Comparison of ENCODE assay signal across 10 cellular contexts in the genomic region with DNA sequence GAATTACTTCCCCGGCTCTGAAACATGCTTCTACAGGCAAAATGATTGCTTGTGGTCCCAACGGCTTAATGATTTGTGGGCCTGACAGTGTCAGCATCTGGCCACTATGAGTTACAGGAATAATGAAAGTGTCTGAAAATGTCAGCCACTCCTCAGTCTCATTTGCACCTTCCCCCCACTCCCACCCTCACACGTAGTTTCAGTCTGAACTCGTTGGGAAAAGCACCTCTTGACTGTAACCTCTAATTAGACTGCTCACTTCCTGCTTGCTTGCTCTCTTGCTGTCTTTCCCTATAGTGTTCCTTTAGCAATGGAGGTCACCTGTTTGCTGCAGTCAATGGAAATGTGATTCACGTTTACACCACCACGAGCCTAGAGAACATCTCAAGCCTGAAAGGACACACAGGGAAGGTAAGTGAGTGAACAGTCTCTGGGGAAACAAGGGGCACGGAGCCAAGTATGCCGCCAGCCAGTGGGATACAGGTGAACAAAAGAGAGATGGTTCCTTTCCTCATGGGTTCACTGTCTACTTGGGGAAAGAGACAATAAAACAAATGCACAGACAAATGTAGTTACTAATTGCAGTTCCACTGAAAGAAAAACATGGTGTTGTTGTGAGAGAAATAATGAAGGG. TPM values are rescaled to one million over a fixed set of nuclear protein-coding genes. Genes with fewer than 3 reads are reported as not detected.
DNase-seq lines count a peak whose midpoint lies in the region; ATAC-seq and TF ChIP-seq lines count a peak whose summit lies in the region.
"Had no signal": no experiment of that assay in that cellular context is flagged by ENCODE, and none has a peak within 500 bp of the region (broad histone marks: within the 10 kb centered on the region; RNA-seq: fewer than 3 reads in every experiment).

No MANE protein-coding gene starts in this region.

- H3K36me3 Mint-ChIP-seq in GM23338 (ENCODE audit: low read depth): no peaks in the 10 kb centered on the region; the same call in 2 of the 3 replicates
- H3K36me3 Mint-ChIP-seq in mesothelial cell of epicardium: peaks cover 9% of the 10 kb centered on the region
- H3K36me3 Mint-ChIP-seq: activated naive CD4-positive, alpha-beta T cell treated with anti-CD3 and anti-CD28 coated beads, Interleukin-2, amount 10 ng/mL, durations not matched to agents 7 days and 5 days had no signal

- H3K27me3 ChIP-seq in GM23338 (ENCODE audit: insufficient read depth): no peaks in the 10 kb centered on the region

- no peak for TF ChIP-seq CTCF in GM23338 (conservative IDR thresholded peaks at IDR 0.05; ENCODE audit: low read depth in 2 of 2)
- TF ChIP-seq CTCF in mesothelial cell of epicardium (IDR thresholded peaks at IDR 0.05; ENCODE audit: unreplicated experiment): no peak

- H3K4me3 Mint-ChIP-seq in GM23338: no peak overlapping the region
- no peak overlapping the region for H3K4me3 Mint-ChIP-seq in mesothelial cell of epicardium
- H3K4me3 Mint-ChIP-seq: activated naive CD4-positive, alpha-beta T cell treated with anti-CD3 and anti-CD28 coated beads, Interleukin-2, amount 10 ng/mL, durations not matched to agents 7 days and 5 days had no signal

- H3K4me3 ChIP-seq in GM23338: no peak overlapping the region

- H3K27ac Mint-ChIP-seq in GM23338 (no peak overlapping the region), mesothelial cell of epicardium (no peak overlapping the region)
- H3K27ac Mint-ChIP-seq: activated naive CD4-positive, alpha-beta T cell treated with anti-CD3 and anti-CD28 coated beads, Interleukin-2, amount 10 ng/mL, durations not matched to agents 7 days and 5 days had no signal

- H3K9me3 Mint-ChIP-seq in GM23338: peaks cover 2% of the 10 kb centered on the region; the same call in 1 of the 3 replicates
- H3K9me3 Mint-ChIP-seq in mesothelial cell of epicardium: peaks cover 14% of the 10 kb centered on the region

- no peaks in the 10 kb centered on the region for H3K79me2 ChIP-seq in GM23338 (replicated peaks; ENCODE audit: insufficient read depth)

- 0 out of 2 replicates have a peak, but pooled peaks cover 4% of the 10 kb centered on the region for H3K36me3 ChIP-seq in GM23338 (ENCODE audit: insufficient read depth)

- 0 out of 2 replicates have a peak, but pooled peaks cover 3% of the 10 kb centered on the region for H3F3A ChIP-seq in GM23338 (replicated peaks; ENCODE audit: low read depth)

- ATAC-seq in GM18508 (IDR thresholded peaks at IDR 0.05; ENCODE audit: insufficient read depth, unreplicated experiment): peak; percentile 43
- no peak for ATAC-seq in GM23338
- ATAC-seq in GM19351 (IDR thresholded peaks at IDR 0.05; ENCODE audit: unreplicated experiment): no peak

- H3K4me1 ChIP-seq in GM23338 (ENCODE audit: insufficient read depth): no peaks in the 10 kb centered on the region

- no peak overlapping the region for H3K4me2 ChIP-seq in GM23338

- no peak overlapping the region for H3K27ac ChIP-seq in GM23338 (ENCODE audit: low read depth)

- H2AFZ ChIP-seq in GM23338: peak overlapping the region; percentile 57; the same call in 1 of the 2 replicates

- DNase-seq in GM23338 (ENCODE audit: low spot score) (no peak), NCI-H1436 treated with DMSO at 0.1 percent for 48 hours (lab: John Stamatoyannopoulos, UW) (peak; percentile 79), iPS-NIHi7 (ENCODE audit: extremely low spot score) (peak; percentile 5), AG20443 (ENCODE audit: low spot score) (no peak), mesothelial cell of epicardium (ENCODE audit: low spot score in 2 of 2, unreplicated experiment in 2 of 2) (no peak), RPMI8226 (no peak)
- DNase-seq: activated naive CD4-positive, alpha-beta T cell treated with anti-CD3 and anti-CD28 coated beads, Interleukin-2, amount 10 ng/mL, durations not matched to agents 7 days and 5 days; EL had no signal

- H3K27me3 Mint-ChIP-seq in GM23338 (ENCODE audit: insufficient read depth, low read depth, poor library complexity) (no peaks in the 10 kb centered on the region), mesothelial cell of epicardium (ENCODE audit: low read depth) (no peaks in the 10 kb centered on the region)
- H3K27me3 Mint-ChIP-seq: activated naive CD4-positive, alpha-beta T cell treated with anti-CD3 and anti-CD28 coated beads, Interleukin-2, amount 10 ng/mL, durations not matched to agents 7 days and 5 days had no signal

- 0 out of 2 replicates have a peak, but pooled peaks cover 3% of the 10 kb centered on the region for H3K9me2 ChIP-seq in GM23338 (ENCODE audit: insufficient read depth)

- H3K4me1 Mint-ChIP-seq in GM23338: no peaks in the 10 kb centered on the region; the same call in 2 of the 3 replicates
- H3K4me1 Mint-ChIP-seq in mesothelial cell of epicardium: peaks cover 9% of the 10 kb centered on the region
- H3K4me1 Mint-ChIP-seq: activated naive CD4-positive, alpha-beta T cell treated with anti-CD3 and anti-CD28 coated beads, Interleukin-2, amount 10 ng/mL, durations not matched to agents 7 days and 5 days had no signal

- no peaks in the 10 kb centered on the region for H4K20me1 ChIP-seq in GM23338 (replicated peaks; ENCODE audit: insufficient read depth)

TF ChIP-seq in GM23338, 12 proteins besides CTCF, POLR2A, EP300 and RAD21 (continues in another document):
- TF ChIP-seq NANOG (IDR thresholded peaks at IDR 0.05; ENCODE audit: borderline replicate concordance): no peak
- TF ChIP-seq EZH2 (IDR thresholded peaks at IDR 0.05; ENCODE audit: low read depth, unreplicated experiment): no peak
- no peak for TF ChIP-seq ZNF331 (CRISPR knock-in tag; IDR thresholded peaks at IDR 0.05; ENCODE audit: low read depth)
- TF ChIP-seq JUNB (IDR thresholded peaks at IDR 0.05; ENCODE audit: unreplicated experiment): no peak
- TF ChIP-seq, protein P1, sequence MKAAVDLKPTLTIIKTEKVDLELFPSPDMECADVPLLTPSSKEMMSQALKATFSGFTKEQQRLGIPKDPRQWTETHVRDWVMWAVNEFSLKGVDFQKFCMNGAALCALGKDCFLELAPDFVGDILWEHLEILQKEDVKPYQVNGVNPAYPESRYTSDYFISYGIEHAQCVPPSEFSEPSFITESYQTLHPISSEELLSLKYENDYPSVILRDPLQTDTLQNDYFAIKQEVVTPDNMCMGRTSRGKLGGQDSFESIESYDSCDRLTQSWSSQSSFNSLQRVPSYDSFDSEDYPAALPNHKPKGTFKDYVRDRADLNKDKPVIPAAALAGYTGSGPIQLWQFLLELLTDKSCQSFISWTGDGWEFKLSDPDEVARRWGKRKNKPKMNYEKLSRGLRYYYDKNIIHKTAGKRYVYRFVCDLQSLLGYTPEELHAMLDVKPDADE (IDR thresholded peaks at IDR 0.05): no peak
- no peak for TF ChIP-seq EZH2phosphoT487 (IDR thresholded peaks at IDR 0.05; ENCODE audit: unreplicated experiment)
- no peak for TF ChIP-seq ZNF114 (CRISPR knock-in tag; IDR thresholded peaks at IDR 0.05)
- TF ChIP-seq STAT1 (IDR thresholded peaks at IDR 0.05; ENCODE audit: unreplicated experiment): no peak
- TF ChIP-seq, protein P2, sequence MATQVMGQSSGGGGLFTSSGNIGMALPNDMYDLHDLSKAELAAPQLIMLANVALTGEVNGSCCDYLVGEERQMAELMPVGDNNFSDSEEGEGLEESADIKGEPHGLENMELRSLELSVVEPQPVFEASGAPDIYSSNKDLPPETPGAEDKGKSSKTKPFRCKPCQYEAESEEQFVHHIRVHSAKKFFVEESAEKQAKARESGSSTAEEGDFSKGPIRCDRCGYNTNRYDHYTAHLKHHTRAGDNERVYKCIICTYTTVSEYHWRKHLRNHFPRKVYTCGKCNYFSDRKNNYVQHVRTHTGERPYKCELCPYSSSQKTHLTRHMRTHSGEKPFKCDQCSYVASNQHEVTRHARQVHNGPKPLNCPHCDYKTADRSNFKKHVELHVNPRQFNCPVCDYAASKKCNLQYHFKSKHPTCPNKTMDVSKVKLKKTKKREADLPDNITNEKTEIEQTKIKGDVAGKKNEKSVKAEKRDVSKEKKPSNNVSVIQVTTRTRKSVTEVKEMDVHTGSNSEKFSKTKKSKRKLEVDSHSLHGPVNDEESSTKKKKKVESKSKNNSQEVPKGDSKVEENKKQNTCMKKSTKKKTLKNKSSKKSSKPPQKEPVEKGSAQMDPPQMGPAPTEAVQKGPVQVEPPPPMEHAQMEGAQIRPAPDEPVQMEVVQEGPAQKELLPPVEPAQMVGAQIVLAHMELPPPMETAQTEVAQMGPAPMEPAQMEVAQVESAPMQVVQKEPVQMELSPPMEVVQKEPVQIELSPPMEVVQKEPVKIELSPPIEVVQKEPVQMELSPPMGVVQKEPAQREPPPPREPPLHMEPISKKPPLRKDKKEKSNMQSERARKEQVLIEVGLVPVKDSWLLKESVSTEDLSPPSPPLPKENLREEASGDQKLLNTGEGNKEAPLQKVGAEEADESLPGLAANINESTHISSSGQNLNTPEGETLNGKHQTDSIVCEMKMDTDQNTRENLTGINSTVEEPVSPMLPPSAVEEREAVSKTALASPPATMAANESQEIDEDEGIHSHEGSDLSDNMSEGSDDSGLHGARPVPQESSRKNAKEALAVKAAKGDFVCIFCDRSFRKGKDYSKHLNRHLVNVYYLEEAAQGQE (IDR thresholded peaks at IDR 0.05; ENCODE audit: unreplicated experiment): no peak
- TF ChIP-seq CREB1 (CRISPR knock-in tag; IDR thresholded peaks at IDR 0.05; ENCODE audit: low read depth): no peak

RNA-seq across cellular contexts. Expression of a gene that starts 27.1 kb away (rescaled TPM):
- total RNA-seq in GM23338 (2014; rRNA removed; shearing (Covaris generic)): 0.38 and 1.6 TPM in 2 replicates
- 0.37 and 0.45 TPM in 2 replicates for polyA plus RNA-seq in GM23338 (2016; fragmentation: Nextera tagmentation; extraction: Ambion mirVana)
- total RNA-seq in mesothelial cell of epicardium: 0.27 to 0.38 TPM (median 0.35 TPM) in 3 replicates

RNA-seq across cellular contexts. Expression of a gene that starts 27.1 kb away (rescaled TPM):
- 116 and 130 TPM in 2 replicates for total RNA-seq in GM23338 (2014; rRNA removed; shearing (Covaris generic))
- polyA plus RNA-seq in GM23338 (2016; fragmentation: Nextera tagmentation; extraction: Ambion mirVana): 226 and 249 TPM in 2 replicates
- total RNA-seq in mesothelial cell of epicardium: 49.1 to 51.3 TPM (median 51.1 TPM) in 3 replicates

Comparison
In these comparisons a context has a peak if more than half of its experiments do, and no peak if none do; other contexts are left out.
1. DNase-seq: peak in NCI-H1436 treated with DMSO at 0.1 percent for 48 hours (single experiment) and iPS-NIHi7 (single experiment); none in GM23338 (single experiment), AG20443 (single experiment), mesothelial cell of epicardium (0 of 2) and RPMI8226 (single experiment).